8 cellular contexts compared by ENCODE assay signal in genomic region chr7:44978511-44979366, GRCh38. TPM values are rescaled to one million over a fixed set of nuclear protein-coding genes. Genes with fewer than 3 reads are reported as not detected.
DNase-seq lines count a peak whose midpoint lies in the region; ATAC-seq and TF ChIP-seq lines count a peak whose summit lies in the region.

MYO1G (minus strand) TSS chr7:44979015; CDS start chr7:44978961, 54 bp downstream.

- H3K4me3 ChIP-seq in transverse colon (peak within 1 kb of the TSS in 2 of 4 donors; percentile 20 to 29), SK-N-SH (ENCODE audit: low read depth in 2 of 2, low read length in 1 of 2) (no peak within 1 kb of the TSS)

- ATAC-seq in GM18858 (IDR thresholded peaks at IDR 0.05; ENCODE audit: unreplicated experiment) = peak; percentile 41
- ATAC-seq in HG03025 (IDR thresholded peaks at IDR 0.05; ENCODE audit: low FRiP score, unreplicated experiment) = peak; percentile 54

- DNase-seq in activated naive CD8-positive, alpha-beta T cell treated with anti-CD3 and anti-CD28 coated beads for 36 hours = peak; percentile 93
- DNase-seq in nephron progenitor cell (no peak), transverse colon (peak; percentile 72), kidney tubule cell (ENCODE audit: low spot score) (no peak), SK-N-SH (no peak)

- POLR2A ChIA-PET in SK-N-SH (lab: Yijun Ruan, JAX) = no interaction called here

- H3K9me3 ChIP-seq in transverse colon = no peaks in the 10 kb centered on the region
- no peaks in the 10 kb centered on the region for H3K9me3 ChIP-seq in SK-N-SH

- H3K4me3 Mint-ChIP-seq in activated naive CD8-positive, alpha-beta T cell treated with anti-CD3 and anti-CD28 coated beads for 36 hours = peak within 1 kb of the TSS; percentile 97
- no peak within 1 kb of the TSS for H3K4me3 Mint-ChIP-seq in nephron progenitor cell

- H3K36me3 Mint-ChIP-seq in activated naive CD8-positive, alpha-beta T cell treated with anti-CD3 and anti-CD28 coated beads for 36 hours = peaks cover 71% of the 10 kb centered on the region
- peaks cover 15% of the 10 kb centered on the region for H3K36me3 Mint-ChIP-seq in nephron progenitor cell (ENCODE audit: low read depth)

- CTCF ChIA-PET in SK-N-SH (lab: Yijun Ruan, JAX) = interaction anchor here (1.2 to 2.4 kb wide), 3 partner anchors 133 to 282 kb away, joined by 3 to 7 read pairs (median 3); no protein-coding TSS in a partner anchor

- 70% methylated on average over 24 of the region's 24 CpGs; no CpG with 5 or more reads in 1 of the 2 donors for WGBS in transverse colon (ENCODE audit: low coverage in 1 of 2), 2 donors
- 93% methylated on average over 23 of the region's 24 CpGs for WGBS in SK-N-SH (ENCODE audit: low lambda C conversion rate)

- no peak within 1 kb of the TSS for H3K9ac ChIP-seq in SK-N-SH

- H3K4me2 ChIP-seq in SK-N-SH = no peak within 1 kb of the TSS

- H3K27ac ChIP-seq in transverse colon (peak within 1 kb of the TSS; percentile 60 to 73 (median 66)), SK-N-SH (ENCODE audit: low read depth in 2 of 2, low read length in 1 of 2) (no peak within 1 kb of the TSS)

- no peaks in the 10 kb centered on the region for H3K9me2 ChIP-seq in SK-N-SH

- TF ChIP-seq CTCF in nephron progenitor cell (IDR thresholded peaks at IDR 0.05) = no peak
- no peak for TF ChIP-seq CTCF in transverse colon (IDR thresholded peaks at IDR 0.05)
- TF ChIP-seq CTCF in SK-N-SH (IDR thresholded peaks at IDR 0.05) = no peak

- H3K9me3 Mint-ChIP-seq in activated naive CD8-positive, alpha-beta T cell treated with anti-CD3 and anti-CD28 coated beads for 36 hours = no peaks in the 10 kb centered on the region
- no peaks in the 10 kb centered on the region for H3K9me3 Mint-ChIP-seq in nephron progenitor cell

- H3K36me3 ChIP-seq in transverse colon = peaks cover 0 to 11% (median 0%) of the 10 kb centered on the region in 4 donors
- H3K36me3 ChIP-seq in SK-N-SH (replicated peaks in 1 of 2; ENCODE audit: control insufficient read depth in 1 of 2, insufficient read depth in 2 of 2, low read length in 1 of 2) = peaks cover 18 to 33% of the 10 kb centered on the region in 2 experiments

- in situ Hi-C loops in transverse colon (cut with MboI; ENCODE audit: low pct_ligation_motif_present in 1 of 4, low pct_unique_long_range_greater_than_20kb in 1 of 4, low sequenced_read_pairs in 3 of 4) = no loop called here

- H4K20me1 ChIP-seq in SK-N-SH (ENCODE audit: insufficient read depth) = 0 out of 2 replicates have a peak, but pooled peaks cover 4% of the 10 kb centered on the region

- no peak for TF ChIP-seq RAD21 in SK-N-SH (IDR thresholded peaks at IDR 0.05; ENCODE audit: low read length)

- TF ChIP-seq EP300 in transverse colon (IDR thresholded peaks at IDR 0.05; ENCODE audit: low read depth) = no peak
- no peak for TF ChIP-seq EP300 in SK-N-SH (IDR thresholded peaks at IDR 0.05; ENCODE audit: borderline replicate concordance in 1 of 2, low read depth in 1 of 2, low read length in 1 of 2)

- peaks cover 55% of the 10 kb centered on the region for H3K4me1 Mint-ChIP-seq in activated naive CD8-positive, alpha-beta T cell treated with anti-CD3 and anti-CD28 coated beads for 36 hours
- H3K4me1 Mint-ChIP-seq in nephron progenitor cell = peaks cover under 1% of the 10 kb centered on the region

- H3K27ac Mint-ChIP-seq in activated naive CD8-positive, alpha-beta T cell treated with anti-CD3 and anti-CD28 coated beads for 36 hours = peak within 1 kb of the TSS; percentile 100
- peak within 1 kb of the TSS; percentile 55 for H3K27ac Mint-ChIP-seq in nephron progenitor cell

- H3K4me1 ChIP-seq in transverse colon (peaks cover 0 to 21% (median 8%) of the 10 kb centered on the region in 4 donors), SK-N-SH (ENCODE audit: control insufficient read depth in 1 of 2, insufficient read depth in 2 of 2, low read depth in 1 of 2, low read length in 1 of 2) (peaks cover 0 to 1% of the 10 kb centered on the region in 2 experiments; a peak in 1 of 4 replicates)

- no peak within 1 kb of the TSS for H2AFZ ChIP-seq in SK-N-SH (ENCODE audit: low read depth)

- peaks cover 28% of the 10 kb centered on the region for H3F3A ChIP-seq in SK-N-SH (replicated peaks; ENCODE audit: insufficient read depth)

- H3K27me3 ChIP-seq in transverse colon = no peaks in the 10 kb centered on the region
- no peaks in the 10 kb centered on the region for H3K27me3 ChIP-seq in SK-N-SH (ENCODE audit: insufficient read depth)

- H3K27me3 Mint-ChIP-seq in activated naive CD8-positive, alpha-beta T cell treated with anti-CD3 and anti-CD28 coated beads for 36 hours = no peaks in the 10 kb centered on the region
- peaks cover 3% of the 10 kb centered on the region for H3K27me3 Mint-ChIP-seq in nephron progenitor cell (ENCODE audit: low read depth, poor library complexity)

- H3K79me2 ChIP-seq in SK-N-SH (ENCODE audit: insufficient read depth) = no peaks in the 10 kb centered on the region; the same call in 1 of the 2 replicates

- TF ChIP-seq POLR2A in transverse colon (IDR thresholded peaks at IDR 0.05) = no peak

- intact Hi-C loops in T-helper 1 cell treated with Interleukin-12 subunit alpha and Interleukin-12 subunit beta and Interleukin-4 antibody, amounts not matched to agents 30 ng/mL and 1 ng/mL, for 36 hours (cut with micrococcal nuclease) = loop anchor here (1.0 to 10.0 kb wide), 12 partner anchors 21 to 1394 kb away; partner anchors contain the start of genes MRPS24, OGDH, POLM and PPIA
- intact Hi-C loops in transverse colon (cut with DNase I; ENCODE audit: low total_unique reads) = loop anchor here (10.0 kb wide), 1 partner anchor 156 kb away; no protein-coding TSS in a partner anchor

TF ChIP-seq in SK-N-SH, 30 proteins besides CTCF, POLR2A, EP300 and RAD21:
- no peak for TF ChIP-seq EZH2phosphoT487 (IDR thresholded peaks at IDR 0.05; ENCODE audit: borderline replicate concordance, low read depth)
- TF ChIP-seq, protein P1, sequence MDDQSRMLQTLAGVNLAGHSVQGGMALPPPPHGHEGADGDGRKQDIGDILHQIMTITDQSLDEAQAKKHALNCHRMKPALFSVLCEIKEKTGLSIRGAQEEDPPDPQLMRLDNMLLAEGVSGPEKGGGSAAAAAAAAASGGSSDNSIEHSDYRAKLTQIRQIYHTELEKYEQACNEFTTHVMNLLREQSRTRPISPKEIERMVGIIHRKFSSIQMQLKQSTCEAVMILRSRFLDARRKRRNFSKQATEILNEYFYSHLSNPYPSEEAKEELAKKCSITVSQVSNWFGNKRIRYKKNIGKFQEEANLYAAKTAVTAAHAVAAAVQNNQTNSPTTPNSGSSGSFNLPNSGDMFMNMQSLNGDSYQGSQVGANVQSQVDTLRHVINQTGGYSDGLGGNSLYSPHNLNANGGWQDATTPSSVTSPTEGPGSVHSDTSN (IDR thresholded peaks at IDR 0.05) = no peak
- TF ChIP-seq RCOR1 (IDR thresholded peaks at IDR 0.05; ENCODE audit: low read length) = no peak
- TF ChIP-seq IRF3 (IDR thresholded peaks at IDR 0.05; ENCODE audit: low read depth, low read length) = no peak
- no peak for TF ChIP-seq TCF12 (IDR thresholded peaks at IDR 0.05)
- no peak for TF ChIP-seq USF2 (IDR thresholded peaks at IDR 0.05; ENCODE audit: borderline replicate concordance, low read depth, low read length)
- TF ChIP-seq NFIC (IDR thresholded peaks at IDR 0.05; ENCODE audit: borderline replicate concordance) = no peak
- TF ChIP-seq CHD2 (IDR thresholded peaks at IDR 0.05; ENCODE audit: low read length, partially characterized antibody) = no peak
- no peak for TF ChIP-seq FOSL2 (IDR thresholded peaks at IDR 0.05; ENCODE audit: borderline replicate concordance, low read depth)
- no peak for TF ChIP-seq GATA2 (CRISPR knock-in tag; IDR thresholded peaks at IDR 0.05)
- TF ChIP-seq TAF1 (IDR thresholded peaks at IDR 0.05; ENCODE audit: borderline replicate concordance, low read depth, low read length) = no peak
- TF ChIP-seq, protein P2, sequence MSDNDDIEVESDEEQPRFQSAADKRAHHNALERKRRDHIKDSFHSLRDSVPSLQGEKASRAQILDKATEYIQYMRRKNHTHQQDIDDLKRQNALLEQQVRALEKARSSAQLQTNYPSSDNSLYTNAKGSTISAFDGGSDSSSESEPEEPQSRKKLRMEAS (IDR thresholded peaks at IDR 0.05; ENCODE audit: low read depth) = no peak
- no peak for TF ChIP-seq YY1 (IDR thresholded peaks at IDR 0.05; ENCODE audit: low read depth)
- TF ChIP-seq ELF1 (IDR thresholded peaks at IDR 0.05) = no peak

RNA-seq across cellular contexts. Expression of gene MYO1G, which starts in this region (rescaled TPM):
- total RNA-seq in T-helper 1 cell treated with Interleukin-12 subunit alpha and Interleukin-12 subunit beta and Interleukin-4 antibody, amounts not matched to agents 30 ng/mL and 1 ng/mL, for 36 hours = 398 and 403 TPM in 2 replicates
- 100 to 1,000 TPM; 302 to 306 TPM for total RNA-seq in activated naive CD8-positive, alpha-beta T cell treated with anti-CD3 and anti-CD28 coated beads for 36 hours
- 1 to 10 TPM; 2.5 to 8.3 (median 6.4) TPM for total RNA-seq in transverse colon
- 0.05 and 0.10 TPM in 2 replicates for polyA plus RNA-seq in SK-N-SH (2012; rRNA removed)
- 0.01 TPM in 2 replicates for polyA plus RNA-seq in SK-N-SH (2012; cell fraction: cytosol; rRNA removed)
- polyA plus RNA-seq in SK-N-SH (2012; cell fraction: nucleus; rRNA removed) = 0.24 and 0.26 TPM in 2 replicates

Comparison
In these comparisons a context has a peak if more than half of its experiments do, and no peak if none do; other contexts are left out.
1. RNA of gene MYO1G (total RNA-seq): 398 to 403 TPM in T-helper 1 cell treated with Interleukin-12 subunit alpha and Interleukin-12 subunit beta and Interleukin-4 antibody, amounts not matched to agents 30 ng/mL and 1 ng/mL, for 36 hours and 302 to 306 TPM in activated naive CD8-positive, alpha-beta T cell treated with anti-CD3 and anti-CD28 coated beads for 36 hours; 2.5 to 8.3 TPM in transverse colon; every median in the first group is over 10 times any median in the second.
2. DNase-seq: peak in activated naive CD8-positive, alpha-beta T cell treated with anti-CD3 and anti-CD28 coated beads for 36 hours (single experiment) and transverse colon (single experiment); none in nephron progenitor cell (single experiment), kidney tubule cell (single experiment) and SK-N-SH (single experiment).
3. H3K27ac ChIP-seq: peak in transverse colon (4 of 4); none in SK-N-SH (0 of 2).